Comparison of ENCODE assay signal across 8 cellular contexts in genomic region chr14:39265032-39265431, GRCh38. TPM values are rescaled to one million over a fixed set of nuclear protein-coding genes. Genes with fewer than 3 reads are reported as not detected.
DNase-seq lines count a peak whose midpoint lies in the region; ATAC-seq lines count a peak whose summit lies in the region.

No MANE protein-coding gene starts in this region.

- peak overlapping the region in 7 of 8 donors; percentile 53 to 98 (median 68) for H3K4me3 Mint-ChIP-seq in CD4-positive, alpha-beta memory T cell
- peak overlapping the region in 3 of 4 donors; percentile 35 to 97 (median 94) for H3K4me3 Mint-ChIP-seq in IgD-negative memory B cell
- peak overlapping the region; percentile 7 to 100 (median 85) for H3K4me3 Mint-ChIP-seq in naive thymus-derived CD4-positive, alpha-beta T cell

- peak overlapping the region in 4 of 7 donors; percentile 4 to 93 (median 74) for H3K27ac Mint-ChIP-seq in CD4-positive, alpha-beta memory T cell
- peak overlapping the region in 1 of 3 donors; percentile 98 for H3K27ac Mint-ChIP-seq in IgD-negative memory B cell
- H3K27ac Mint-ChIP-seq in naive thymus-derived CD4-positive, alpha-beta T cell, result peak overlapping the region in 5 of 9 donors; percentile 3 to 89 (median 26)

- peaks cover 23 to 42% (median 31%) of the 10 kb centered on the region in 4 donors for H3K4me1 Mint-ChIP-seq in CD4-positive, alpha-beta memory T cell
- peaks cover 26 to 29% (median 26%) of the 10 kb centered on the region in 3 donors for H3K4me1 Mint-ChIP-seq in IgD-negative memory B cell
- H3K4me1 Mint-ChIP-seq in naive thymus-derived CD4-positive, alpha-beta T cell, result peaks cover 27 to 42% (median 38%) of the 10 kb centered on the region in 7 donors

- CTCF ChIA-PET in CD4-positive, alpha-beta memory T cell (lab: Charles Lee; ENCODE audit: partially characterized antibody), result no interaction called here
- CTCF ChIA-PET in naive thymus-derived CD4-positive, alpha-beta T cell (lab: Charles Lee), result no interaction called here

- ATAC-seq in naive thymus-derived CD4-positive, alpha-beta T cell, result no peak
- no peak for ATAC-seq in GM19035 (IDR thresholded peaks at IDR 0.05; ENCODE audit: unreplicated experiment)
- no peak for ATAC-seq in GM19023 (IDR thresholded peaks at IDR 0.05; ENCODE audit: unreplicated experiment)

- no peak for DNase-seq in CD4-positive, alpha-beta memory T cell
- peak; percentile 61 for DNase-seq in astrocyte of the hippocampus (ENCODE audit: low read depth, low spot score)
- no peak for DNase-seq in naive thymus-derived CD4-positive, alpha-beta T cell
- DNase-seq in activated CD8-positive, alpha-beta memory T cell treated with anti-CD3 and anti-CD28 coated beads, Interleukin-2, amount 50 U/mL, for 4 hours, result no peak
- no peak for DNase-seq in effector CD8-positive, alpha-beta T cell (lab: John Stamatoyannopoulos, UW)

- no peaks in the 10 kb centered on the region for H3K36me3 ChIP-seq in CD4-positive, alpha-beta memory T cell (ENCODE audit: insufficient read depth, low read length)
- peaks cover 0 to 12% (median 0%) of the 10 kb centered on the region in 3 experiments for H3K36me3 ChIP-seq in naive thymus-derived CD4-positive, alpha-beta T cell (ENCODE audit: control insufficient read depth in 2 of 3, insufficient read depth in 3 of 3, low read length in 3 of 3)

- intact Hi-C loops in CD4-positive, alpha-beta memory T cell (cut with micrococcal nuclease), result loop anchor here (5.0 kb wide), 1 partner anchor 47 kb away; no protein-coding TSS in a partner anchor
- intact Hi-C loops in naive thymus-derived CD4-positive, alpha-beta T cell (cut with micrococcal nuclease), result loop anchor here in 1 of 2 donors (5.0 kb wide), 1 partner anchor 37 kb away; no protein-coding TSS in a partner anchor

- H3K27ac ChIP-seq in CD4-positive, alpha-beta memory T cell (ENCODE audit: low read depth, low read length), result no peak overlapping the region
- no peak overlapping the region for H3K27ac ChIP-seq in naive thymus-derived CD4-positive, alpha-beta T cell (ENCODE audit: low read depth, low read length)

- H3K27me3 ChIP-seq in CD4-positive, alpha-beta memory T cell (ENCODE audit: insufficient read depth, low read length), result no peaks in the 10 kb centered on the region
- H3K27me3 ChIP-seq in naive thymus-derived CD4-positive, alpha-beta T cell (ENCODE audit: control insufficient read depth in 2 of 2, insufficient read depth in 2 of 2, low read length in 2 of 2), result no peaks in the 10 kb centered on the region

- no peak overlapping the region for H3K4me3 ChIP-seq in CD4-positive, alpha-beta memory T cell (ENCODE audit: low read length in 2 of 2)
- no peak overlapping the region for H3K4me3 ChIP-seq in naive thymus-derived CD4-positive, alpha-beta T cell (ENCODE audit: low read length)

- POLR2A ChIA-PET in CD4-positive, alpha-beta memory T cell (lab: Charles Lee; ENCODE audit: partially characterized antibody), result interaction anchor here (3.6 to 4.8 kb wide), 3 partner anchors 36 to 168 kb away, joined by 35 to 81 read pairs (median 56); partner anchors contain the start of genes FBXO33 and TRAPPC6B
- POLR2A ChIA-PET in naive thymus-derived CD4-positive, alpha-beta T cell (lab: Charles Lee), result interaction anchor here (0.6 to 3.0 kb wide), 3 partner anchors 95 to 151 kb away, joined by 3 to 23 read pairs (median 14); partner anchors contain the start of genes GEMIN2 and TRAPPC6B

- peaks cover 0 to 11% (median 0%) of the 10 kb centered on the region in 8 donors for H3K9me3 Mint-ChIP-seq in CD4-positive, alpha-beta memory T cell
- H3K9me3 Mint-ChIP-seq in IgD-negative memory B cell, result peaks cover 0 to 2% (median 0%) of the 10 kb centered on the region in 3 donors
- peaks cover 0 to 15% (median 0%) of the 10 kb centered on the region in 11 donors for H3K9me3 Mint-ChIP-seq in naive thymus-derived CD4-positive, alpha-beta T cell

- H3K4me1 ChIP-seq in CD4-positive, alpha-beta memory T cell (ENCODE audit: insufficient read depth, low read length), result peaks cover 31% of the 10 kb centered on the region
- peaks cover 16 to 17% of the 10 kb centered on the region in 2 donors for H3K4me1 ChIP-seq in naive thymus-derived CD4-positive, alpha-beta T cell (ENCODE audit: control insufficient read depth in 2 of 2, insufficient read depth in 2 of 2, low read length in 2 of 2)

- H3K27me3 Mint-ChIP-seq in CD4-positive, alpha-beta memory T cell, result no peaks in the 10 kb centered on the region
- H3K27me3 Mint-ChIP-seq in IgD-negative memory B cell, result no peaks in the 10 kb centered on the region
- no peaks in the 10 kb centered on the region for H3K27me3 Mint-ChIP-seq in naive thymus-derived CD4-positive, alpha-beta T cell

- peaks cover 0 to 12% of the 10 kb centered on the region in 2 donors for H3K36me3 Mint-ChIP-seq in CD4-positive, alpha-beta memory T cell
- H3K36me3 Mint-ChIP-seq in IgD-negative memory B cell, result peaks cover 3% of the 10 kb centered on the region
- peaks cover 0 to 18% (median 0%) of the 10 kb centered on the region in 5 donors for H3K36me3 Mint-ChIP-seq in naive thymus-derived CD4-positive, alpha-beta T cell

- no peaks in the 10 kb centered on the region for H3K9me3 ChIP-seq in CD4-positive, alpha-beta memory T cell (ENCODE audit: control insufficient read depth in 1 of 2, low read length in 2 of 2)
- H3K9me3 ChIP-seq in naive thymus-derived CD4-positive, alpha-beta T cell (ENCODE audit: control insufficient read depth in 2 of 3, low read length in 3 of 3), result no peaks in the 10 kb centered on the region

RNA-seq across cellular contexts. Expression of gene MIA2, which starts 31.3 kb away (rescaled TPM):
- total RNA-seq in CD4-positive, alpha-beta memory T cell, result 10 to 100 TPM; 25.8 to 26.6 TPM
- 10 to 100 TPM; 19.0 to 26.7 TPM for polyA plus RNA-seq in CD4-positive, alpha-beta memory T cell
- 24.8 TPM for polyA plus RNA-seq in IgD-negative memory B cell
- total RNA-seq in naive thymus-derived CD4-positive, alpha-beta T cell, result 10 to 100 TPM; 18.4 to 29.1 (median 26.1) TPM
- 10 to 100 TPM; 20.5 to 30.6 TPM for polyA plus RNA-seq in naive thymus-derived CD4-positive, alpha-beta T cell
